In genomic region chr5:181173420-181174342, GRCh38 we compare ENCODE assay signal across 1 cellular context.
TF ChIP-seq lines count a peak whose summit lies in the region.

No MANE protein-coding gene starts in this region.

TF ChIP-seq in K562, 482 proteins besides CTCF, POLR2A, EP300 and RAD21 (continued from another document and continues in another):
- TF ChIP-seq, protein P1, sequence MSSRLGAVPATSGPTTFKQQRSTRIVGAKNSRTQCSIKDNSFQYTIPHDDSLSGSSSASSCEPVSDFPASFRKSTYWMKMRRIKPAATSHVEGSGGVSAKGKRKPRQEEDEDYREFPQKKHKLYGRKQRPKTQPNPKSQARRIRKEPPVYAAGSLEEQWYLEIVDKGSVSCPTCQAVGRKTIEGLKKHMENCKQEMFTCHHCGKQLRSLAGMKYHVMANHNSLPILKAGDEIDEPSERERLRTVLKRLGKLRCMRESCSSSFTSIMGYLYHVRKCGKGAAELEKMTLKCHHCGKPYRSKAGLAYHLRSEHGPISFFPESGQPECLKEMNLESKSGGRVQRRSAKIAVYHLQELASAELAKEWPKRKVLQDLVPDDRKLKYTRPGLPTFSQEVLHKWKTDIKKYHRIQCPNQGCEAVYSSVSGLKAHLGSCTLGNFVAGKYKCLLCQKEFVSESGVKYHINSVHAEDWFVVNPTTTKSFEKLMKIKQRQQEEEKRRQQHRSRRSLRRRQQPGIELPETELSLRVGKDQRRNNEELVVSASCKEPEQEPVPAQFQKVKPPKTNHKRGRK (tag; IDR thresholded peaks at IDR 0.05), result no peak
- TF ChIP-seq CEBPZ (IDR thresholded peaks at IDR 0.05; ENCODE audit: borderline replicate concordance, low read depth, low read length), result no peak
- TF ChIP-seq XRCC3 (IDR thresholded peaks at IDR 0.05), result no peak
- no peak for TF ChIP-seq TAF15 (IDR thresholded peaks at IDR 0.05; ENCODE audit: low read depth, low read length)
- TF ChIP-seq CBX3 (IDR thresholded peaks at IDR 0.05; ENCODE audit: borderline replicate concordance in 1 of 2, low read length in 2 of 2), result peak in 1 of 2 experiments; percentile 17; a peak in 1 of 3 replicates
- TF ChIP-seq, protein P2, sequence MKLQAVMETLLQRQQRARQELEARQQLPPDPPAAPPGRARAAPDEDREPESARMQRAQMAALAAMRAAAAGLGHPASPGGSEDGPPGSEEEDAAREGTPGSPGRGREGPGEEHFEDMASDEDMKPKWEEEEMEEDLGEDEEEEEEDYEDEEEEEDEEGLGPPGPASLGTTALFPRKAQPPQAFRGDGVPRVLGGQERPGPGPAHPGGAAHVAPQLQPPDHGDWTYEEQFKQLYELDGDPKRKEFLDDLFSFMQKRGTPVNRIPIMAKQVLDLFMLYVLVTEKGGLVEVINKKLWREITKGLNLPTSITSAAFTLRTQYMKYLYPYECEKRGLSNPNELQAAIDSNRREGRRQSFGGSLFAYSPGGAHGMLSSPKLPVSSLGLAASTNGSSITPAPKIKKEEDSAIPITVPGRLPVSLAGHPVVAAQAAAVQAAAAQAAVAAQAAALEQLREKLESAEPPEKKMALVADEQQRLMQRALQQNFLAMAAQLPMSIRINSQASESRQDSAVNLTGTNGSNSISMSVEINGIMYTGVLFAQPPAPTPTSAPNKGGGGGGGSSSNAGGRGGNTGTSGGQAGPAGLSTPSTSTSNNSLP (IDR thresholded peaks at IDR 0.05; ENCODE audit: borderline replicate concordance, low read depth, low read length), result peak; percentile 82; the same call in 1 of the 2 replicates
- TF ChIP-seq, protein P3, sequence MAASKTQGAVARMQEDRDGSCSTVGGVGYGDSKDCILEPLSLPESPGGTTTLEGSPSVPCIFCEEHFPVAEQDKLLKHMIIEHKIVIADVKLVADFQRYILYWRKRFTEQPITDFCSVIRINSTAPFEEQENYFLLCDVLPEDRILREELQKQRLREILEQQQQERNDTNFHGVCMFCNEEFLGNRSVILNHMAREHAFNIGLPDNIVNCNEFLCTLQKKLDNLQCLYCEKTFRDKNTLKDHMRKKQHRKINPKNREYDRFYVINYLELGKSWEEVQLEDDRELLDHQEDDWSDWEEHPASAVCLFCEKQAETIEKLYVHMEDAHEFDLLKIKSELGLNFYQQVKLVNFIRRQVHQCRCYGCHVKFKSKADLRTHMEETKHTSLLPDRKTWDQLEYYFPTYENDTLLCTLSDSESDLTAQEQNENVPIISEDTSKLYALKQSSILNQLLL (CRISPR knock-in tag; IDR thresholded peaks at IDR 0.05; ENCODE audit: borderline replicate concordance), result no peak
- no peak for TF ChIP-seq SMARCE1 (IDR thresholded peaks at IDR 0.05)
- TF ChIP-seq HMGN3 (IDR thresholded peaks at IDR 0.05; ENCODE audit: borderline replicate concordance, extremely low read depth, insufficient read length, low read depth, low read length), result no peak
- TF ChIP-seq ZKSCAN1 (IDR thresholded peaks at IDR 0.05; ENCODE audit: low read depth, low read length), result peak; percentile 57; the same call in 1 of the 2 replicates
- TF ChIP-seq ATF1 (CRISPR knock-in tag; IDR thresholded peaks at IDR 0.05), result no peak
- TF ChIP-seq ATF1 (tag; IDR thresholded peaks at IDR 0.05), result peak; percentile 72
- no peak for TF ChIP-seq ZNF134 (CRISPR knock-in tag; conservative IDR thresholded peaks at IDR 0.05)
- no peak for TF ChIP-seq NFE2 (IDR thresholded peaks at IDR 0.05; ENCODE audit: low read depth)
- TF ChIP-seq MBD1 (CRISPR knock-in tag; IDR thresholded peaks at IDR 0.05), result 0 out of 2 replicates have a peak, but pooled peaks have one; percentile 28
- peak; percentile 73; the same call in 1 of the 2 replicates for TF ChIP-seq SOX6 (IDR thresholded peaks at IDR 0.05)
- no peak for TF ChIP-seq MCM3 (IDR thresholded peaks at IDR 0.05)
- no peak for TF ChIP-seq BACH1 (tag; IDR thresholded peaks at IDR 0.05)
- peak; percentile 52; the same call in 1 of the 2 replicates for TF ChIP-seq GATAD2B (IDR thresholded peaks at IDR 0.05; ENCODE audit: borderline replicate concordance)
- no peak for TF ChIP-seq CREBBP (IDR thresholded peaks at IDR 0.05; ENCODE audit: low read depth, low read length)
- peak; percentile 34 to 68; a peak in 2 of 4 replicates for TF ChIP-seq HDAC1 (IDR thresholded peaks at IDR 0.05)
- no peak for TF ChIP-seq PTRF (tag; IDR thresholded peaks at IDR 0.05)
- no peak for TF ChIP-seq MTF1 (CRISPR knock-in tag; IDR thresholded peaks at IDR 0.05; ENCODE audit: borderline replicate concordance)
- TF ChIP-seq PURB (CRISPR knock-in tag; IDR thresholded peaks at IDR 0.05; ENCODE audit: low read depth), result no peak
- TF ChIP-seq NUFIP1 (IDR thresholded peaks at IDR 0.05; ENCODE audit: partially characterized antibody), result no peak
- no peak for TF ChIP-seq ZNF12 (CRISPR knock-in tag; IDR thresholded peaks at IDR 0.05)
- peak; percentile 89 for TF ChIP-seq BCOR (IDR thresholded peaks at IDR 0.05)
- no peak for TF ChIP-seq NCOR1 (IDR thresholded peaks at IDR 0.05)
- TF ChIP-seq ETV6 (IDR thresholded peaks at IDR 0.05; ENCODE audit: borderline replicate concordance in 1 of 2, low read depth in 2 of 2, low read length in 1 of 2), result no peak
- TF ChIP-seq ETV6 (CRISPR knock-in tag; IDR thresholded peaks at IDR 0.05; ENCODE audit: borderline replicate concordance), result no peak
- TF ChIP-seq ZNF584 (CRISPR knock-in tag; IDR thresholded peaks at IDR 0.05; ENCODE audit: low read depth), result no peak
- TF ChIP-seq ESRRB (CRISPR knock-in tag; IDR thresholded peaks at IDR 0.05; ENCODE audit: borderline replicate concordance), result no peak
- no peak for TF ChIP-seq KAT8 (IDR thresholded peaks at IDR 0.05; ENCODE audit: low read depth)
- no peak for TF ChIP-seq BMI1 (IDR thresholded peaks at IDR 0.05; ENCODE audit: low read length)
- no peak for TF ChIP-seq ZNF77 (CRISPR knock-in tag; IDR thresholded peaks at IDR 0.05)
- TF ChIP-seq ZC3H4 (CRISPR knock-in tag; IDR thresholded peaks at IDR 0.05; ENCODE audit: borderline replicate concordance), result no peak
- TF ChIP-seq ZNF766 (CRISPR knock-in tag; conservative IDR thresholded peaks at IDR 0.05), result no peak
- peak; percentile 93 for TF ChIP-seq ADNP (tag; IDR thresholded peaks at IDR 0.05)
- no peak for TF ChIP-seq FOXJ3 (CRISPR knock-in tag; IDR thresholded peaks at IDR 0.05)
- no peak for TF ChIP-seq CCNT2 (IDR thresholded peaks at IDR 0.05; ENCODE audit: borderline replicate concordance, extremely low read depth, insufficient read length, low read depth, low read length)
- no peak for TF ChIP-seq SREBF1 (IDR thresholded peaks at IDR 0.05; ENCODE audit: borderline replicate concordance, low read depth, low read length)
- TF ChIP-seq, protein P4, sequence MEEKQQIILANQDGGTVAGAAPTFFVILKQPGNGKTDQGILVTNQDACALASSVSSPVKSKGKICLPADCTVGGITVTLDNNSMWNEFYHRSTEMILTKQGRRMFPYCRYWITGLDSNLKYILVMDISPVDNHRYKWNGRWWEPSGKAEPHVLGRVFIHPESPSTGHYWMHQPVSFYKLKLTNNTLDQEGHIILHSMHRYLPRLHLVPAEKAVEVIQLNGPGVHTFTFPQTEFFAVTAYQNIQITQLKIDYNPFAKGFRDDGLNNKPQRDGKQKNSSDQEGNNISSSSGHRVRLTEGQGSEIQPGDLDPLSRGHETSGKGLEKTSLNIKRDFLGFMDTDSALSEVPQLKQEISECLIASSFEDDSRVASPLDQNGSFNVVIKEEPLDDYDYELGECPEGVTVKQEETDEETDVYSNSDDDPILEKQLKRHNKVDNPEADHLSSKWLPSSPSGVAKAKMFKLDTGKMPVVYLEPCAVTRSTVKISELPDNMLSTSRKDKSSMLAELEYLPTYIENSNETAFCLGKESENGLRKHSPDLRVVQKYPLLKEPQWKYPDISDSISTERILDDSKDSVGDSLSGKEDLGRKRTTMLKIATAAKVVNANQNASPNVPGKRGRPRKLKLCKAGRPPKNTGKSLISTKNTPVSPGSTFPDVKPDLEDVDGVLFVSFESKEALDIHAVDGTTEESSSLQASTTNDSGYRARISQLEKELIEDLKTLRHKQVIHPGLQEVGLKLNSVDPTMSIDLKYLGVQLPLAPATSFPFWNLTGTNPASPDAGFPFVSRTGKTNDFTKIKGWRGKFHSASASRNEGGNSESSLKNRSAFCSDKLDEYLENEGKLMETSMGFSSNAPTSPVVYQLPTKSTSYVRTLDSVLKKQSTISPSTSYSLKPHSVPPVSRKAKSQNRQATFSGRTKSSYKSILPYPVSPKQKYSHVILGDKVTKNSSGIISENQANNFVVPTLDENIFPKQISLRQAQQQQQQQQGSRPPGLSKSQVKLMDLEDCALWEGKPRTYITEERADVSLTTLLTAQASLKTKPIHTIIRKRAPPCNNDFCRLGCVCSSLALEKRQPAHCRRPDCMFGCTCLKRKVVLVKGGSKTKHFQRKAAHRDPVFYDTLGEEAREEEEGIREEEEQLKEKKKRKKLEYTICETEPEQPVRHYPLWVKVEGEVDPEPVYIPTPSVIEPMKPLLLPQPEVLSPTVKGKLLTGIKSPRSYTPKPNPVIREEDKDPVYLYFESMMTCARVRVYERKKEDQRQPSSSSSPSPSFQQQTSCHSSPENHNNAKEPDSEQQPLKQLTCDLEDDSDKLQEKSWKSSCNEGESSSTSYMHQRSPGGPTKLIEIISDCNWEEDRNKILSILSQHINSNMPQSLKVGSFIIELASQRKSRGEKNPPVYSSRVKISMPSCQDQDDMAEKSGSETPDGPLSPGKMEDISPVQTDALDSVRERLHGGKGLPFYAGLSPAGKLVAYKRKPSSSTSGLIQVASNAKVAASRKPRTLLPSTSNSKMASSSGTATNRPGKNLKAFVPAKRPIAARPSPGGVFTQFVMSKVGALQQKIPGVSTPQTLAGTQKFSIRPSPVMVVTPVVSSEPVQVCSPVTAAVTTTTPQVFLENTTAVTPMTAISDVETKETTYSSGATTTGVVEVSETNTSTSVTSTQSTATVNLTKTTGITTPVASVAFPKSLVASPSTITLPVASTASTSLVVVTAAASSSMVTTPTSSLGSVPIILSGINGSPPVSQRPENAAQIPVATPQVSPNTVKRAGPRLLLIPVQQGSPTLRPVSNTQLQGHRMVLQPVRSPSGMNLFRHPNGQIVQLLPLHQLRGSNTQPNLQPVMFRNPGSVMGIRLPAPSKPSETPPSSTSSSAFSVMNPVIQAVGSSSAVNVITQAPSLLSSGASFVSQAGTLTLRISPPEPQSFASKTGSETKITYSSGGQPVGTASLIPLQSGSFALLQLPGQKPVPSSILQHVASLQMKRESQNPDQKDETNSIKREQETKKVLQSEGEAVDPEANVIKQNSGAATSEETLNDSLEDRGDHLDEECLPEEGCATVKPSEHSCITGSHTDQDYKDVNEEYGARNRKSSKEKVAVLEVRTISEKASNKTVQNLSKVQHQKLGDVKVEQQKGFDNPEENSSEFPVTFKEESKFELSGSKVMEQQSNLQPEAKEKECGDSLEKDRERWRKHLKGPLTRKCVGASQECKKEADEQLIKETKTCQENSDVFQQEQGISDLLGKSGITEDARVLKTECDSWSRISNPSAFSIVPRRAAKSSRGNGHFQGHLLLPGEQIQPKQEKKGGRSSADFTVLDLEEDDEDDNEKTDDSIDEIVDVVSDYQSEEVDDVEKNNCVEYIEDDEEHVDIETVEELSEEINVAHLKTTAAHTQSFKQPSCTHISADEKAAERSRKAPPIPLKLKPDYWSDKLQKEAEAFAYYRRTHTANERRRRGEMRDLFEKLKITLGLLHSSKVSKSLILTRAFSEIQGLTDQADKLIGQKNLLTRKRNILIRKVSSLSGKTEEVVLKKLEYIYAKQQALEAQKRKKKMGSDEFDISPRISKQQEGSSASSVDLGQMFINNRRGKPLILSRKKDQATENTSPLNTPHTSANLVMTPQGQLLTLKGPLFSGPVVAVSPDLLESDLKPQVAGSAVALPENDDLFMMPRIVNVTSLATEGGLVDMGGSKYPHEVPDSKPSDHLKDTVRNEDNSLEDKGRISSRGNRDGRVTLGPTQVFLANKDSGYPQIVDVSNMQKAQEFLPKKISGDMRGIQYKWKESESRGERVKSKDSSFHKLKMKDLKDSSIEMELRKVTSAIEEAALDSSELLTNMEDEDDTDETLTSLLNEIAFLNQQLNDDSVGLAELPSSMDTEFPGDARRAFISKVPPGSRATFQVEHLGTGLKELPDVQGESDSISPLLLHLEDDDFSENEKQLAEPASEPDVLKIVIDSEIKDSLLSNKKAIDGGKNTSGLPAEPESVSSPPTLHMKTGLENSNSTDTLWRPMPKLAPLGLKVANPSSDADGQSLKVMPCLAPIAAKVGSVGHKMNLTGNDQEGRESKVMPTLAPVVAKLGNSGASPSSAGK (IDR thresholded peaks at IDR 0.05), result peak; percentile 67
- no peak for TF ChIP-seq MCM7 (IDR thresholded peaks at IDR 0.05)
- TF ChIP-seq ZFP30 (CRISPR knock-in tag; IDR thresholded peaks at IDR 0.05; ENCODE audit: borderline replicate concordance), result no peak
- TF ChIP-seq HDAC2 (IDR thresholded peaks at IDR 0.05), result 0 out of 2 replicates have a peak, but pooled peaks have one; percentile 70
